Comparison of ENCODE assay signal across 12 cellular contexts in the genomic region with DNA sequence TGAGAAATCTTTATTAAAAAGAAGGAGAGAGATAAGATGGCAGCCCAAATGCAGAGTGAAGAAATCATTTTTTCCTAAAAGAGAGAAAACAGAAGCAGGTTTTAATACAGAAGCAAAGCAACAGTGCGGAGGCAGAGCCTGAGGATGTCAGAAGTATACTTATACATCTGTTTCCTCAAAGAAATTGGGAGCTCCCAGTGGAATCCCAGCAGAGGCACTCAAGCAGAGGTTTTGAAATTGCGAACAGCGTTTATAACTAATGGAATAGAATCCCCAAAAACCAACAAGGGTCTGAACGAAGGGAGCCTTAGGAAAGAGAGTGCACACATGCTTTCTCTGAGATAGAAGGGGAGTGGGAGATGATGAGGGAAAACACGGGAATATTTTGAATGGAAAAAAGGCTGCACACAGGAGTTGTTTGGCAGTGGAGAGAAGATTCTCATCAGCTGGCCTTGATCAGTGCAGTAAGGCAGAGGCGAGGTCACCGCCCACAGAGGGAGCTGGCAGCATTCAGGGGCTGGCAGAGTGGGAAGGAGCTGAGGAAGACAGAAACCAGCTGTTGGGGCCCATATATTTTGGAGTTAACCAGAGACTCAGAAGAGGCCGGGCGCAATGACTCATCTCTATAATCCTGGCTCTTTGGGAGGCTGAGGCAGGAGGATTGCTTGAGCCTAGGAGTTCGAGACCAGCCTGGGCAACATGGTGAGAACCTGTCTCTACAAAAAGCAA. TPM values are rescaled to one million over a fixed set of nuclear protein-coding genes. Genes with fewer than 3 reads are reported as not detected.
DNase-seq lines count a peak whose midpoint lies in the region; ATAC-seq and TF ChIP-seq lines count a peak whose summit lies in the region.
"Had no signal": no experiment of that assay in that cellular context is flagged by ENCODE, and none has a peak within 500 bp of the region (broad histone marks: within the 10 kb centered on the region; RNA-seq: fewer than 3 reads in every experiment).

No MANE protein-coding gene starts in this region.

- H3K4me3 ChIP-seq in lower lobe of right lung, result no peak overlapping the region

- no peaks in the 10 kb centered on the region for H3K9me3 ChIP-seq in lower lobe of right lung

- H3K36me3 Mint-ChIP-seq in activated naive CD8-positive, alpha-beta T cell treated with anti-CD3 and anti-CD28 coated beads, Interleukin-2, amount 50 U/mL, for 24 hours (ENCODE audit: low read depth), result no peaks in the 10 kb centered on the region

- TF ChIP-seq CTCF in AG09319 (IDR thresholded peaks at IDR 0.05; ENCODE audit: low read depth, low read length) (peak; percentile 18), lower lobe of right lung (IDR thresholded peaks at IDR 0.05) (no peak)

- peaks cover 50% of the 10 kb centered on the region for H3K4me1 Mint-ChIP-seq in activated naive CD8-positive, alpha-beta T cell treated with anti-CD3 and anti-CD28 coated beads, Interleukin-2, amount 50 U/mL, for 24 hours

- no peaks in the 10 kb centered on the region for H3K27me3 ChIP-seq in lower lobe of right lung (ENCODE audit: low read depth)

- H3K27ac Mint-ChIP-seq in activated naive CD8-positive, alpha-beta T cell treated with anti-CD3 and anti-CD28 coated beads, Interleukin-2, amount 50 U/mL, for 24 hours, result peak overlapping the region; percentile 12
- H3K27ac Mint-ChIP-seq: T-helper 17 cell had no signal

- H3K4me3 Mint-ChIP-seq in activated naive CD8-positive, alpha-beta T cell treated with anti-CD3 and anti-CD28 coated beads, Interleukin-2, amount 50 U/mL, for 24 hours, result no peak overlapping the region
- H3K4me3 Mint-ChIP-seq: T-helper 17 cell had no signal

- peaks cover 4% of the 10 kb centered on the region for H3K9me3 Mint-ChIP-seq in activated naive CD8-positive, alpha-beta T cell treated with anti-CD3 and anti-CD28 coated beads, Interleukin-2, amount 50 U/mL, for 24 hours

- H3K4me1 ChIP-seq in lower lobe of right lung, result peaks cover 8% of the 10 kb centered on the region

- peak; percentile 67 for ATAC-seq in activated naive CD8-positive, alpha-beta T cell treated with anti-CD3 and anti-CD28 coated beads, Interleukin-2, amount 50 U/mL, for 24 hours
- peak; percentile 65 to 75 for ATAC-seq in lower lobe of right lung
- ATAC-seq: stimulated activated naive CD8-positive, alpha-beta T cell treated with anti-CD3 and anti-CD28 coated beads, Interleukin-15, amount 100 ng/mL, for 72 hours; T-helper 17 cell had no signal

- H3K27me3 Mint-ChIP-seq in activated naive CD8-positive, alpha-beta T cell treated with anti-CD3 and anti-CD28 coated beads, Interleukin-2, amount 50 U/mL, for 24 hours, result peaks cover 19% of the 10 kb centered on the region
- H3K27me3 Mint-ChIP-seq: stimulated activated naive CD8-positive, alpha-beta T cell treated with anti-CD3 and anti-CD28 coated beads, Interleukin-15, amount 100 ng/mL, for 72 hours had no signal

- intact Hi-C loops in lower lobe of right lung (cut with DNase I), result no loop called here

- H3K36me3 ChIP-seq in lower lobe of right lung, result no peaks in the 10 kb centered on the region

- DNase-seq in AG09319 (ENCODE audit: extremely low read depth, low read depth) (peak; percentile 50), HCEC 1CT (peak; percentile 81), lower lobe of right lung (peak; percentile 51), RKO (ENCODE audit: low spot score) (no peak), Ammon's horn (ENCODE audit: low spot score) (no peak), HK-2 (ENCODE audit: unreplicated experiment) (no peak), NCI-H128 (lab: John Stamatoyannopoulos, UW; ENCODE audit: unreplicated experiment) (no peak)
- peak; percentile 39 for DNase-seq in activated naive CD8-positive, alpha-beta T cell treated with anti-CD3 and anti-CD28 coated beads, Interleukin-2, amount 50 U/mL, for 24 hours
- DNase-seq: DMS79 treated with DMSO at 0.1 percent for 48 hours, NCI-H510A, T-helper 17 cell had no signal

- no peak overlapping the region for H3K27ac ChIP-seq in lower lobe of right lung

RNA-seq across cellular contexts. Expression of gene SMCO2, which starts 17.5 kb away (rescaled TPM):
- total RNA-seq in lower lobe of right lung, result 0.47 TPM
- total RNA-seq: T-helper 17 cell had no signal

Comparison
In these comparisons a context has a peak if more than half of its experiments do, and no peak if none do; other contexts are left out.
1. DNase-seq: peak in AG09319 (single experiment), HCEC 1CT (single experiment), activated naive CD8-positive, alpha-beta T cell treated with anti-CD3 and anti-CD28 coated beads, Interleukin-2, amount 50 U/mL, for 24 hours (single experiment) and lower lobe of right lung (single experiment); none in RKO (single experiment), Ammon's horn (single experiment), HK-2 (single experiment) and NCI-H128 (single experiment).